ENCODE assay signal across 23 cellular contexts in genomic region chr17:37233001-37233400, GRCh38.
"Had no signal": no experiment of that assay in that cellular context is flagged by ENCODE, and none has a peak within 500 bp of the region (broad histone marks: within the 10 kb centered on the region; RNA-seq: fewer than 3 reads in every experiment).

No MANE protein-coding gene starts in this region.

- DNase-seq: activated B cell treated with CpG ODN at 0.5 μM for 24 hours; activated CD4-positive, alpha-beta T cell treated with anti-CD3 and anti-CD28 coated beads for 1 hour; activated CD4-positive, alpha-beta T cell treated with anti-CD3 and anti-CD28 coated beads, Interleukin-2, amount 10 ng/mL, durations not matched to agents 24 days and 14 days; activated CD4-positive, alpha-beta T cell treated with anti-CD3 and anti-CD28 coated beads, Interleukin-2, amount 50 U/mL, for 48 hours; activated CD8-positive, alpha-beta memory T cell treated with anti-CD3 and anti-CD28 coated beads for 24 hours; activated effector memory CD4-positive, alpha-beta T cell treated with anti-CD3 and anti-CD28 coated beads, Interleukin-2, amount 50 U/mL, for 16 hours; activated naive CD4-positive, alpha-beta T cell treated with Interleukin-2 at 50 U/mL for 16 hours; activated naive CD8-positive, alpha-beta T cell treated with anti-CD3 and anti-CD28 coated beads for 36 hours; activated T-cell treated with anti-CD3 and anti-CD28 coated beads, Interleukin-2, amount 50 U/mL, for 4 hours; caudate nucleus; MG63; MV-4-11; NCI-H1092 treated with DMSO at 0.1 percent for 48 hours; NCI-H1417 treated with DMSO at 0.1 percent for 48 hours; NCI-H1694 treated with DMSO at 0.1 percent for 48 hours; NCI-H2029 treated with DMSO at 0.1 percent for 48 hours; NCI-H345; NCI-H510A; NCI-H526 treated with DMSO at 0.1 percent for 48 hours; NCI-H82; SIG-M5; T-helper 2 cell; T1000 had no signal

- H3K27ac Mint-ChIP-seq: activated B cell treated with CpG ODN at 0.5 μM for 24 hours; activated CD4-positive, alpha-beta T cell treated with anti-CD3 and anti-CD28 coated beads, Interleukin-2, amount 10 ng/mL, durations not matched to agents 24 days and 14 days; activated naive CD8-positive, alpha-beta T cell treated with anti-CD3 and anti-CD28 coated beads for 36 hours had no signal

- H3K27me3 Mint-ChIP-seq: activated B cell treated with CpG ODN at 0.5 μM for 24 hours; activated CD4-positive, alpha-beta T cell treated with anti-CD3 and anti-CD28 coated beads, Interleukin-2, amount 10 ng/mL, durations not matched to agents 24 days and 14 days; activated naive CD8-positive, alpha-beta T cell treated with anti-CD3 and anti-CD28 coated beads for 36 hours had no signal

- H3K9me3 Mint-ChIP-seq: activated B cell treated with CpG ODN at 0.5 μM for 24 hours; activated CD4-positive, alpha-beta T cell treated with anti-CD3 and anti-CD28 coated beads, Interleukin-2, amount 10 ng/mL, durations not matched to agents 24 days and 14 days; activated naive CD8-positive, alpha-beta T cell treated with anti-CD3 and anti-CD28 coated beads for 36 hours; activated T-cell treated with anti-CD3 and anti-CD28 coated beads, Interleukin-2, amount 50 U/mL, for 4 hours had no signal

- H3K4me1 Mint-ChIP-seq: activated B cell treated with CpG ODN at 0.5 μM for 24 hours; activated CD4-positive, alpha-beta T cell treated with anti-CD3 and anti-CD28 coated beads, Interleukin-2, amount 10 ng/mL, durations not matched to agents 24 days and 14 days; activated naive CD8-positive, alpha-beta T cell treated with anti-CD3 and anti-CD28 coated beads for 36 hours had no signal

- H3K4me3 Mint-ChIP-seq: activated B cell treated with CpG ODN at 0.5 μM for 24 hours; activated CD4-positive, alpha-beta T cell treated with anti-CD3 and anti-CD28 coated beads, Interleukin-2, amount 10 ng/mL, durations not matched to agents 24 days and 14 days; activated naive CD8-positive, alpha-beta T cell treated with anti-CD3 and anti-CD28 coated beads for 36 hours; activated T-cell treated with anti-CD3 and anti-CD28 coated beads, Interleukin-2, amount 50 U/mL, for 4 hours had no signal

- ATAC-seq: activated T-cell treated with anti-CD3 and anti-CD28 coated beads, Interleukin-2, amount 50 U/mL, for 4 hours had no signal
